In the genomic region with DNA sequence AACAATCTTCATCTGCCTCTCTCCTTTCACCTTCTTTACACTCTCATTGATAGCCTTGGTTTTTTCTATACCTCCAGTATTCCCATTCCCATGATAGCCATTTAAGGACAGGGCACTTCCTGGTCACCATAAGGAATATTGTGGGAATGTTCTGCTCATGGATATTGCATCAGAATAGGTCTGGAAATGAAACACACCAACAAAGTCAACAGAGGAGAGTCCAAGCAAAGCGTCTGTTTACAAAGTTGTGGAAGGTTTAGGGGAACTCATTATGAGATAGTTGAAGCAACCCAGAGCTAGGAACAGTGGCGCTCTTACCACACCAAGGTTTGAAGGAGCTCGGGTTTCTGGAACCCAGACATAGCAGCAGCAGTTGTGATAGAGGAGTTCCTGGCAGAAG, we compare ENCODE assay signal across 19 cellular contexts.
DNase-seq lines count a peak whose midpoint lies in the region; ATAC-seq, FAIRE-seq and TF ChIP-seq lines count a peak whose summit lies in the region.
"Had no signal": no experiment of that assay in that cellular context is flagged by ENCODE, and none has a peak within 500 bp of the region (broad histone marks: within the 10 kb centered on the region; RNA-seq: fewer than 3 reads in every experiment).

No MANE protein-coding gene starts in this region.

- H3K27ac ChIP-seq in HepG2 (ENCODE audit: extremely low read length, insufficient read depth, low read length): no peak overlapping the region
- no peak overlapping the region for H3K27ac ChIP-seq in A673 (ENCODE audit: low read depth, low read length, poor library complexity, severe bottlenecking)
- H3K27ac ChIP-seq in Peyer's patch: no peak overlapping the region
- H3K27ac ChIP-seq: C4-2B had no signal

- H3K36me3 ChIP-seq in HepG2 (replicated peaks in 1 of 2; ENCODE audit: control insufficient read depth in 1 of 2, insufficient read depth in 2 of 2, low read length in 2 of 2) (no peaks in the 10 kb centered on the region), A673 (ENCODE audit: insufficient read depth, low read length, poor library complexity, severe bottlenecking) (no peaks in the 10 kb centered on the region), Peyer's patch (no peaks in the 10 kb centered on the region)
- H3K36me3 ChIP-seq: BE2C, HAP-1 had no signal

- no peak overlapping the region for H3K4me2 ChIP-seq in HepG2 (ENCODE audit: low read depth, low read length)

- no peak overlapping the region for H2AFZ ChIP-seq in HepG2 (ENCODE audit: low read length)

- POLR2A ChIA-PET in HepG2 (lab: Yijun Ruan, JAX) (no interaction called here), A673 (lab: Charles Lee; ENCODE audit: low non-redundant PET) (no interaction called here)

- DNase-seq in NCI-H510A treated with DMSO at 0.1 percent for 48 hours (lab: John Stamatoyannopoulos, UW) (peak; percentile 17), NCI-H510A (lab: John Stamatoyannopoulos, UW) (no peak), fibroblast of gingiva (ENCODE audit: low read depth) (peak; percentile 6), HepG2 (ENCODE audit: low spot score) (peak; percentile 21), A673 (ENCODE audit: low spot score) (no peak), Peyer's patch (no peak)
- DNase-seq: BE2C; CD4-positive, alpha-beta memory T cell; DMS79; GOT3; KBM-7 had no signal

- H3K9me3 ChIP-seq in HepG2 (ENCODE audit: low read length) (no peaks in the 10 kb centered on the region), A673 (ENCODE audit: low read depth, low read length, poor library complexity, severe bottlenecking) (no peaks in the 10 kb centered on the region), Peyer's patch (no peaks in the 10 kb centered on the region)
- H3K9me3 ChIP-seq: BE2C, HAP-1 had no signal

- H4K20me1 ChIP-seq in HepG2 (ENCODE audit: insufficient read depth, low read length): no peaks in the 10 kb centered on the region

- H3K4me1 ChIP-seq in HepG2 (ENCODE audit: insufficient read depth, low read length) (peaks cover 9% of the 10 kb centered on the region; the same call in 1 of the 2 replicates), A673 (ENCODE audit: insufficient read depth, low read length, poor library complexity, severe bottlenecking) (no peaks in the 10 kb centered on the region), Peyer's patch (no peaks in the 10 kb centered on the region)
- H3K4me1 ChIP-seq: BE2C, HAP-1 had no signal

- no peak for TF ChIP-seq RAD21 in HepG2 (CRISPR knock-in tag; IDR thresholded peaks at IDR 0.05)

- TF ChIP-seq CTCF in HepG2 (CRISPR knock-in tag; IDR thresholded peaks at IDR 0.05) (no peak), A673 (conservative IDR thresholded peaks at IDR 0.05; ENCODE audit: low read depth, low read length) (no peak), Peyer's patch (IDR thresholded peaks at IDR 0.05) (no peak)

- 0 out of 5 replicates have a peak, but pooled peaks cover 0 to 6% of the 10 kb centered on the region in 2 experiments for H3K27me3 ChIP-seq in HepG2 (ENCODE audit: control insufficient read depth in 1 of 2, insufficient read depth in 2 of 2, low read length in 2 of 2)
- H3K27me3 ChIP-seq in A673 (replicated peaks; ENCODE audit: insufficient read depth, low read depth, low read length, poor library complexity): peaks cover 17% of the 10 kb centered on the region
- no peaks in the 10 kb centered on the region for H3K27me3 ChIP-seq in Peyer's patch
- H3K27me3 ChIP-seq: BE2C had no signal

- H3K9ac ChIP-seq in HepG2 (ENCODE audit: insufficient read depth, low read depth, low read length): no peak overlapping the region

- no peaks in the 10 kb centered on the region for H3K79me2 ChIP-seq in HepG2 (ENCODE audit: insufficient read depth, low read length)

- 5% methylated on average over 3 of the region's 3 CpGs for WGBS in HepG2 (ENCODE audit: low lambda C conversion rate)

- in situ Hi-C loops in HepG2 (cut with HindIII; ENCODE audit: extremely low pct_ligation_motif_present, low pct_unique_long_range_greater_than_20kb): no loop called here

- peak; percentile 34 for FAIRE-seq in HepG2 (lab: Jason Lieb, UNC)
- FAIRE-seq: A204.1, D721Med, GM12878, GM18507, HTR-8/SVneo had no signal

- CTCF ChIA-PET in HepG2 (lab: Yijun Ruan, JAX; ENCODE audit: low intra/inter-chr PET ratio, low total read pairs) (no interaction called here), A673 (lab: Charles Lee) (no interaction called here)

- intact Hi-C loops in HepG2 (cut with micrococcal nuclease; ENCODE audit: unreplicated experiment) (no loop called here), A673 (cut with micrococcal nuclease; ENCODE audit: unreplicated experiment) (no loop called here)

- ATAC-seq in HepG2 (peak; percentile 69), HG03571 (IDR thresholded peaks at IDR 0.05; ENCODE audit: unreplicated experiment) (no peak)
- ATAC-seq: GM12878 had no signal

- H3K4me3 ChIP-seq in HepG2 (replicated peaks in 1 of 3; ENCODE audit: insufficient read depth in 1 of 3, low read depth in 2 of 3, low read length in 3 of 3): no peak overlapping the region
- H3K4me3 ChIP-seq in A673 (ENCODE audit: low read depth, low read length, poor library complexity, severe bottlenecking): no peak overlapping the region
- H3K4me3 ChIP-seq in Peyer's patch: no peak overlapping the region
- H3K4me3 ChIP-seq: GM12878, HAP-1 had no signal

- TF ChIP-seq POLR2A in HepG2 (IDR thresholded peaks at IDR 0.05; ENCODE audit: insufficient read depth in 1 of 2, low read depth in 2 of 2, low read length in 2 of 2): no peak
- TF ChIP-seq POLR2A in Peyer's patch (IDR thresholded peaks at IDR 0.05): no peak

- TF ChIP-seq EP300 in HepG2 (IDR thresholded peaks at IDR 0.05; ENCODE audit: low read depth in 2 of 2, low read length in 2 of 2): no peak; a peak in 1 of 4 replicates
- no peak for TF ChIP-seq EP300 in HepG2 (CRISPR knock-in tag; IDR thresholded peaks at IDR 0.05; ENCODE audit: borderline replicate concordance)

- BruUV-seq in HepG2 (replicated peaks; lab: Mats Ljungman, UMichigan) (no TSS peak), A673 (replicated peaks; lab: Mats Ljungman, UMichigan) (no TSS peak)

TF ChIP-seq in HepG2, 621 proteins besides CTCF, POLR2A, EP300 and RAD21 (continues in another document):
- TF ChIP-seq CHD2 (IDR thresholded peaks at IDR 0.05; ENCODE audit: low read depth, low read length) (no peak), ZBTB20 (CRISPR knock-in tag; IDR thresholded peaks at IDR 0.05; ENCODE audit: borderline replicate concordance, low read depth) (no peak), GATAD2A (CRISPR knock-in tag; IDR thresholded peaks at IDR 0.05) (peak; percentile 55), IKZF1 (IDR thresholded peaks at IDR 0.05) (no peak), KDM5A (IDR thresholded peaks at IDR 0.05; ENCODE audit: borderline replicate concordance, low read length) (no peak), TBP (CRISPR knock-in tag; IDR thresholded peaks at IDR 0.05) (no peak), ELF1 (CRISPR knock-in tag; IDR thresholded peaks at IDR 0.05) (peak; percentile 65), ZSCAN5A (CRISPR knock-in tag; IDR thresholded peaks at IDR 0.05; ENCODE audit: borderline replicate concordance) (no peak), PHF5A (CRISPR knock-in tag; IDR thresholded peaks at IDR 0.05; ENCODE audit: low read depth, unreplicated experiment) (no peak), DNMT1 (CRISPR knock-in tag; IDR thresholded peaks at IDR 0.05) (no peak), CEBPB (IDR thresholded peaks at IDR 0.05; ENCODE audit: borderline replicate concordance, low read depth, low read length) (peak; percentile 89), RBM22 (optimal IDR thresholded peaks at IDR 0.05; ENCODE audit: low read length) (no peak), FOXP1 (IDR thresholded peaks at IDR 0.05) (no peak), FOXP1 (CRISPR knock-in tag; IDR thresholded peaks at IDR 0.05) (peak; percentile 35; the same call in 1 of the 2 replicates), MBNL3 (CRISPR knock-in tag; conservative IDR thresholded peaks at IDR 0.05) (no peak), NCOA2 (CRISPR knock-in tag; IDR thresholded peaks at IDR 0.05) (no peak)
- TF ChIP-seq, protein P1, sequence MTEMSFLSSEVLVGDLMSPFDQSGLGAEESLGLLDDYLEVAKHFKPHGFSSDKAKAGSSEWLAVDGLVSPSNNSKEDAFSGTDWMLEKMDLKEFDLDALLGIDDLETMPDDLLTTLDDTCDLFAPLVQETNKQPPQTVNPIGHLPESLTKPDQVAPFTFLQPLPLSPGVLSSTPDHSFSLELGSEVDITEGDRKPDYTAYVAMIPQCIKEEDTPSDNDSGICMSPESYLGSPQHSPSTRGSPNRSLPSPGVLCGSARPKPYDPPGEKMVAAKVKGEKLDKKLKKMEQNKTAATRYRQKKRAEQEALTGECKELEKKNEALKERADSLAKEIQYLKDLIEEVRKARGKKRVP (CRISPR knock-in tag; IDR thresholded peaks at IDR 0.05): peak in 1 of 2 experiments; percentile 97; a peak in 2 of 4 replicates
- TF ChIP-seq, protein P2, sequence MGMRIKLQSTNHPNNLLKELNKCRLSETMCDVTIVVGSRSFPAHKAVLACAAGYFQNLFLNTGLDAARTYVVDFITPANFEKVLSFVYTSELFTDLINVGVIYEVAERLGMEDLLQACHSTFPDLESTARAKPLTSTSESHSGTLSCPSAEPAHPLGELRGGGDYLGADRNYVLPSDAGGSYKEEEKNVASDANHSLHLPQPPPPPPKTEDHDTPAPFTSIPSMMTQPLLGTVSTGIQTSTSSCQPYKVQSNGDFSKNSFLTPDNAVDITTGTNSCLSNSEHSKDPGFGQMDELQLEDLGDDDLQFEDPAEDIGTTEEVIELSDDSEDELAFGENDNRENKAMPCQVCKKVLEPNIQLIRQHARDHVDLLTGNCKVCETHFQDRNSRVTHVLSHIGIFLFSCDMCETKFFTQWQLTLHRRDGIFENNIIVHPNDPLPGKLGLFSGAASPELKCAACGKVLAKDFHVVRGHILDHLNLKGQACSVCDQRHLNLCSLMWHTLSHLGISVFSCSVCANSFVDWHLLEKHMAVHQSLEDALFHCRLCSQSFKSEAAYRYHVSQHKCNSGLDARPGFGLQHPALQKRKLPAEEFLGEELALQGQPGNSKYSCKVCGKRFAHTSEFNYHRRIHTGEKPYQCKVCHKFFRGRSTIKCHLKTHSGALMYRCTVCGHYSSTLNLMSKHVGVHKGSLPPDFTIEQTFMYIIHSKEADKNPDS (CRISPR knock-in tag; IDR thresholded peaks at IDR 0.05): no peak

Comparison
In these comparisons a context has a peak if more than half of its experiments do, and no peak if none do; other contexts are left out.
1. DNase-seq: peak in NCI-H510A treated with DMSO at 0.1 percent for 48 hours (single experiment), fibroblast of gingiva (single experiment) and HepG2 (single experiment); none in NCI-H510A (single experiment), A673 (single experiment) and Peyer's patch (0 of 3).